8 cellular contexts compared by ENCODE assay signal in genomic region chr5:55993628-55994501, GRCh38. TPM values are rescaled to one million over a fixed set of nuclear protein-coding genes. Genes with fewer than 3 reads are reported as not detected.
DNase-seq lines count a peak whose midpoint lies in the region; ATAC-seq and TF ChIP-seq lines count a peak whose summit lies in the region.

No MANE protein-coding gene starts in this region.

- peaks cover 17% of the 10 kb centered on the region for H3K4me1 Mint-ChIP-seq in memory B cell

- H3K36me3 Mint-ChIP-seq in memory B cell: peaks cover 3% of the 10 kb centered on the region

- H3K36me3 ChIP-seq in BLaER1 treated with 17β-estradiol and CSF1 and Interleukin-3, amounts not matched to agents 10 nM and 100 nM: peaks cover 0 to 13% (median 4%) of the 10 kb centered on the region in 11 experiments; a peak in 6 of 22 replicates
- H3K36me3 ChIP-seq in aorta (ENCODE audit: control insufficient read depth in 1 of 2, insufficient read depth in 2 of 2, low read length in 1 of 2): no peaks in the 10 kb centered on the region

- intact Hi-C loops in aorta (cut with DNase I): loop anchor here (10.0 kb wide), 2 partner anchors 171 to 181 kb away; no protein-coding TSS in a partner anchor

- H3K9me3 ChIP-seq in BLaER1 treated with 17β-estradiol and CSF1 and Interleukin-3, amounts not matched to agents 10 nM and 100 nM (replicated peaks in 1 of 11): peaks cover 0 to under 1% (median 0%) of the 10 kb centered on the region in 11 experiments; a peak in 4 of 22 replicates
- H3K9me3 ChIP-seq in aorta (ENCODE audit: control insufficient read depth, low read length): no peaks in the 10 kb centered on the region

- no peaks in the 10 kb centered on the region for H3K27me3 ChIP-seq in BLaER1 treated with 17β-estradiol and CSF1 and Interleukin-3, amounts not matched to agents 10 nM and 100 nM
- H3K27me3 ChIP-seq in aorta (ENCODE audit: control insufficient read depth in 1 of 2, insufficient read depth in 2 of 2, low read length in 1 of 2): no peaks in the 10 kb centered on the region

- H3K27me3 Mint-ChIP-seq in memory B cell: peaks cover 5% of the 10 kb centered on the region

- H4K20me1 ChIP-seq in BLaER1 treated with 17β-estradiol and CSF1 and Interleukin-3, amounts not matched to agents 10 nM and 100 nM: peaks cover 0 to 47% (median 27%) of the 10 kb centered on the region in 11 experiments; a peak in 15 of 22 replicates

- ATAC-seq in memory B cell (ENCODE audit: low read depth): no peak
- ATAC-seq in aorta (ENCODE audit: low FRiP score): no peak
- ATAC-seq in GM18868 (IDR thresholded peaks at IDR 0.05; ENCODE audit: unreplicated experiment): no peak

- peak overlapping the region; percentile 74 to 91 (median 84) for H3K4me3 ChIP-seq in BLaER1 treated with 17β-estradiol and CSF1 and Interleukin-3, amounts not matched to agents 10 nM and 100 nM
- peak overlapping the region; percentile 89 for H3K4me3 ChIP-seq in LNCaP clone FGC (ENCODE audit: low read depth, low read length)
- peak overlapping the region; percentile 74 to 86 for H3K4me3 ChIP-seq in cardiac fibroblast (replicated peaks in 1 of 2; ENCODE audit: low read depth in 2 of 2, low read length in 2 of 2)
- peak overlapping the region; percentile 34 to 86 for H3K4me3 ChIP-seq in aorta (ENCODE audit: low read length in 2 of 2)

- H3K9ac ChIP-seq in BLaER1 treated with 17β-estradiol and CSF1 and Interleukin-3, amounts not matched to agents 10 nM and 100 nM: peak overlapping the region; percentile 86 to 97 (median 92)

- H3K27ac Mint-ChIP-seq in memory B cell: peak overlapping the region; percentile 91

- H3K4me3 Mint-ChIP-seq in memory B cell: peak overlapping the region; percentile 98

- peaks cover 26 to 65% (median 36%) of the 10 kb centered on the region in 10 experiments for H3K4me1 ChIP-seq in BLaER1 treated with 17β-estradiol and CSF1 and Interleukin-3, amounts not matched to agents 10 nM and 100 nM
- H3K4me1 ChIP-seq in aorta (ENCODE audit: control insufficient read depth in 1 of 2, insufficient read depth in 2 of 2, low read length in 2 of 2): peaks cover 3% of the 10 kb centered on the region in 2 donors

- H3K4me2 ChIP-seq in BLaER1 treated with 17β-estradiol and CSF1 and Interleukin-3, amounts not matched to agents 10 nM and 100 nM: peak overlapping the region; percentile 76 to 96 (median 85)

- peak overlapping the region; percentile 79 to 97 (median 89) for H3K27ac ChIP-seq in BLaER1 treated with 17β-estradiol and CSF1 and Interleukin-3, amounts not matched to agents 10 nM and 100 nM
- H3K27ac ChIP-seq in aorta (ENCODE audit: low read depth in 1 of 2, low read length in 2 of 2): peak overlapping the region; percentile 94 to 96

- no peak for TF ChIP-seq CTCF in LNCaP clone FGC (IDR thresholded peaks at IDR 0.05; ENCODE audit: control insufficient read depth, extremely low read depth, insufficient read depth)
- TF ChIP-seq CTCF in cardiac fibroblast (IDR thresholded peaks at IDR 0.05; ENCODE audit: low read depth, low read length): no peak

- WGBS in aorta, 2 donors: 0% methylated on average over 15 of the region's 15 CpGs

- H3K9me3 Mint-ChIP-seq in memory B cell: peaks cover 3% of the 10 kb centered on the region

- no peak for DNase-seq in LNCaP clone FGC (ENCODE audit: low read depth)
- peak in 1 of 2 donors; percentile 43 for DNase-seq in cardiac fibroblast (ENCODE audit: low read depth in 2 of 2)
- peak in 1 of 2 donors; percentile 8 for DNase-seq in memory B cell (ENCODE audit: low spot score in 2 of 2)
- no peak for DNase-seq in aorta
- no peak for DNase-seq in stimulated activated CD4-positive, alpha-beta T cell treated with anti-CD3 and anti-CD28 coated beads, Interleukin-4, amount 100 ng/mL, for 4 hours
- no peak for DNase-seq in activated CD4-positive, alpha-beta T cell treated with anti-CD3 and anti-CD28 coated beads, Interleukin-2, amount 50 U/mL, for 1 hour

RNA-seq across cellular contexts. Expression of gene IL6ST, which starts 0.9 kb away (rescaled TPM):
- total RNA-seq in aorta: 100 to 1,000 TPM; 353 to 370 TPM
- 10 to 100 TPM; 59.0 to 72.4 TPM for polyA plus RNA-seq in aorta
